ENCODE assay signal across 19 cellular contexts in the genomic region with DNA sequence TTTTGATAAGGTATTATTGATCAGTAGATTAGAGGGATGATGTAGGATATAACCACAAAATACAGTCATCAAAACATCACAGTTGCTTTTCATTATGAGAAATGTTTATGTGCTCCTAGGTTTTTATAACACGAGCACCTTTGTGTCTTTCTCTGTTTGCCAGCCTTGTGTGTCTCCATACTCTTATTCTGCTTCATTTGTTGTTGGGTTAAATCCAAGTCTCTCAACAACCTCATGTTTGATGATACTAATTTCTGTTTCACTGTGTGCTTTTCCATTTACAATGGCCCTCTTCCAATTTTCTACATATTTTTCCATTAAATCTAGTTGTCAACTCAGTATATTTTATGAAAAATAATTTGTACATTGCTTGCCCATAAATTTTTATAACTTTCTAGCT.
DNase-seq lines count a peak whose midpoint lies in the region; ATAC-seq and TF ChIP-seq lines count a peak whose summit lies in the region.
"Had no signal": no experiment of that assay in that cellular context is flagged by ENCODE, and none has a peak within 500 bp of the region (broad histone marks: within the 10 kb centered on the region; RNA-seq: fewer than 3 reads in every experiment).

No MANE protein-coding gene starts in this region.

- no peak for TF ChIP-seq RAD21 in SK-N-SH (IDR thresholded peaks at IDR 0.05; ENCODE audit: low read length)

- H3K27ac ChIP-seq in prostate gland (no peak overlapping the region), SK-N-SH (ENCODE audit: low read depth in 2 of 2, low read length in 1 of 2) (no peak overlapping the region)
- H3K27ac ChIP-seq: BLaER1 treated with 17β-estradiol and CSF1 and Interleukin-3, amounts not matched to agents 10 nM and 100 nM had no signal

- no peak for ATAC-seq in GM21737 (IDR thresholded peaks at IDR 0.05; ENCODE audit: unreplicated experiment)
- ATAC-seq in HG02642 (IDR thresholded peaks at IDR 0.05; ENCODE audit: poor library complexity, unreplicated experiment) = no peak

- no peaks in the 10 kb centered on the region for H4K20me1 ChIP-seq in SK-N-SH (ENCODE audit: insufficient read depth)
- H4K20me1 ChIP-seq: BLaER1 treated with 17β-estradiol and CSF1 and Interleukin-3, amounts not matched to agents 10 nM and 100 nM had no signal

- CTCF ChIA-PET in SK-N-SH (lab: Yijun Ruan, JAX) = no interaction called here

- H3K27me3 ChIP-seq in prostate gland (replicated peaks; ENCODE audit: insufficient read depth) = no peaks in the 10 kb centered on the region
- H3K27me3 ChIP-seq in SK-N-SH (ENCODE audit: insufficient read depth) = no peaks in the 10 kb centered on the region
- H3K27me3 ChIP-seq: BLaER1 treated with 17β-estradiol and CSF1 and Interleukin-3, amounts not matched to agents 10 nM and 100 nM had no signal

- H3K79me2 ChIP-seq in SK-N-SH (ENCODE audit: insufficient read depth) = no peaks in the 10 kb centered on the region

- intact Hi-C loops in prostate gland (cut with DNase I) = no loop called here

- H3K9ac ChIP-seq in SK-N-SH = no peak overlapping the region
- H3K9ac ChIP-seq: BLaER1 treated with 17β-estradiol and CSF1 and Interleukin-3, amounts not matched to agents 10 nM and 100 nM had no signal

- no peak overlapping the region for H3K4me3 ChIP-seq in prostate gland
- no peak overlapping the region for H3K4me3 ChIP-seq in SK-N-SH (ENCODE audit: low read depth in 2 of 2, low read length in 1 of 2)
- H3K4me3 ChIP-seq: BLaER1 treated with 17β-estradiol and CSF1 and Interleukin-3, amounts not matched to agents 10 nM and 100 nM; MG63 had no signal

- 16% methylated on average over 1 of the region's 1 CpG for WGBS in prostate gland
- WGBS in SK-N-SH (ENCODE audit: low lambda C conversion rate) = 30% methylated on average over 1 of the region's 1 CpG

- H3K36me3 ChIP-seq in prostate gland (no peaks in the 10 kb centered on the region), SK-N-SH (replicated peaks in 1 of 2; ENCODE audit: control insufficient read depth in 1 of 2, insufficient read depth in 2 of 2, low read length in 1 of 2) (no peaks in the 10 kb centered on the region)
- H3K36me3 ChIP-seq: BLaER1 treated with 17β-estradiol and CSF1 and Interleukin-3, amounts not matched to agents 10 nM and 100 nM; MG63 had no signal

- TF ChIP-seq EP300 in SK-N-SH (IDR thresholded peaks at IDR 0.05; ENCODE audit: borderline replicate concordance in 1 of 2, low read depth in 1 of 2, low read length in 1 of 2) = no peak

- H3F3A ChIP-seq in SK-N-SH (replicated peaks; ENCODE audit: insufficient read depth) = no peaks in the 10 kb centered on the region

- no peak for TF ChIP-seq CTCF in prostate gland (IDR thresholded peaks at IDR 0.05)
- TF ChIP-seq CTCF in SK-N-SH (IDR thresholded peaks at IDR 0.05) = no peak

- no peak overlapping the region for H3K4me2 ChIP-seq in SK-N-SH
- H3K4me2 ChIP-seq: BLaER1 treated with 17β-estradiol and CSF1 and Interleukin-3, amounts not matched to agents 10 nM and 100 nM had no signal

- no peak overlapping the region for H2AFZ ChIP-seq in SK-N-SH (ENCODE audit: low read depth)

- H3K4me1 ChIP-seq in prostate gland (replicated peaks) = no peaks in the 10 kb centered on the region
- H3K4me1 ChIP-seq in SK-N-SH (ENCODE audit: control insufficient read depth in 1 of 2, insufficient read depth in 2 of 2, low read depth in 1 of 2, low read length in 1 of 2) = no peaks in the 10 kb centered on the region; a peak in 1 of 4 replicates
- H3K4me1 ChIP-seq: BLaER1 treated with 17β-estradiol and CSF1 and Interleukin-3, amounts not matched to agents 10 nM and 100 nM had no signal

- POLR2A ChIA-PET in SK-N-SH (lab: Yijun Ruan, JAX) = no interaction called here

- no peaks in the 10 kb centered on the region for H3K9me2 ChIP-seq in SK-N-SH

- TF ChIP-seq POLR2A in prostate gland (IDR thresholded peaks at IDR 0.05) = no peak

- H3K9me3 ChIP-seq in prostate gland (no peaks in the 10 kb centered on the region), SK-N-SH (no peaks in the 10 kb centered on the region)
- H3K9me3 ChIP-seq: MG63 had no signal

- DNase-seq in DMS153 (lab: John Stamatoyannopoulos, UW) (peak; percentile 1), DMS153 treated with DMSO at 0.1 percent for 48 hours (lab: John Stamatoyannopoulos, UW; ENCODE audit: unreplicated experiment) (no peak), NCI-H1092 treated with DMSO at 0.1 percent for 48 hours (lab: John Stamatoyannopoulos, UW) (peak; percentile 91), NCI-H446 treated with DMSO at 0.1 percent for 48 hours (lab: John Stamatoyannopoulos, UW) (peak; percentile 52), prostate gland (ENCODE audit: low spot score) (peak; percentile 33), SK-N-SH (no peak)
- DNase-seq: 8988T; CD4-positive, alpha-beta memory T cell; EL; GF-D8; Karpas-422; MG63; NCI-H1048; NCI-H526 treated with DMSO at 0.1 percent for 48 hours; NK-92 treated with Interleukin-12 subunit alpha and Interleukin-12 subunit beta, amount 100 ng/mL, for 24 hours; T-helper 1 cell had no signal

TF ChIP-seq in SK-N-SH, 30 proteins besides CTCF, POLR2A, EP300 and RAD21:
- TF ChIP-seq TAF1 (IDR thresholded peaks at IDR 0.05; ENCODE audit: borderline replicate concordance, low read depth, low read length) = no peak
- no peak for TF ChIP-seq RFX5 (IDR thresholded peaks at IDR 0.05; ENCODE audit: low read length)
- TF ChIP-seq, protein P1, sequence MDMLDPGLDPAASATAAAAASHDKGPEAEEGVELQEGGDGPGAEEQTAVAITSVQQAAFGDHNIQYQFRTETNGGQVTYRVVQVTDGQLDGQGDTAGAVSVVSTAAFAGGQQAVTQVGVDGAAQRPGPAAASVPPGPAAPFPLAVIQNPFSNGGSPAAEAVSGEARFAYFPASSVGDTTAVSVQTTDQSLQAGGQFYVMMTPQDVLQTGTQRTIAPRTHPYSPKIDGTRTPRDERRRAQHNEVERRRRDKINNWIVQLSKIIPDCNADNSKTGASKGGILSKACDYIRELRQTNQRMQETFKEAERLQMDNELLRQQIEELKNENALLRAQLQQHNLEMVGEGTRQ (IDR thresholded peaks at IDR 0.05; ENCODE audit: borderline replicate concordance, low read depth, low read length) = no peak
- TF ChIP-seq FOSL2 (IDR thresholded peaks at IDR 0.05; ENCODE audit: borderline replicate concordance, low read depth) = no peak
- no peak for TF ChIP-seq EZH2phosphoT487 (IDR thresholded peaks at IDR 0.05; ENCODE audit: borderline replicate concordance, low read depth)
- no peak for TF ChIP-seq NRF1 (IDR thresholded peaks at IDR 0.05; ENCODE audit: low read depth, low read length)
- TF ChIP-seq SMC3 (IDR thresholded peaks at IDR 0.05; ENCODE audit: low read depth, low read length) = no peak
- TF ChIP-seq, protein P2, sequence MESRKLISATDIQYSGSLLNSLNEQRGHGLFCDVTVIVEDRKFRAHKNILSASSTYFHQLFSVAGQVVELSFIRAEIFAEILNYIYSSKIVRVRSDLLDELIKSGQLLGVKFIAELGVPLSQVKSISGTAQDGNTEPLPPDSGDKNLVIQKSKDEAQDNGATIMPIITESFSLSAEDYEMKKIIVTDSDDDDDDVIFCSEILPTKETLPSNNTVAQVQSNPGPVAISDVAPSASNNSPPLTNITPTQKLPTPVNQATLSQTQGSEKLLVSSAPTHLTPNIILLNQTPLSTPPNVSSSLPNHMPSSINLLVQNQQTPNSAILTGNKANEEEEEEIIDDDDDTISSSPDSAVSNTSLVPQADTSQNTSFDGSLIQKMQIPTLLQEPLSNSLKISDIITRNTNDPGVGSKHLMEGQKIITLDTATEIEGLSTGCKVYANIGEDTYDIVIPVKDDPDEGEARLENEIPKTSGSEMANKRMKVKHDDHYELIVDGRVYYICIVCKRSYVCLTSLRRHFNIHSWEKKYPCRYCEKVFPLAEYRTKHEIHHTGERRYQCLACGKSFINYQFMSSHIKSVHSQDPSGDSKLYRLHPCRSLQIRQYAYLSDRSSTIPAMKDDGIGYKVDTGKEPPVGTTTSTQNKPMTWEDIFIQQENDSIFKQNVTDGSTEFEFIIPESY (IDR thresholded peaks at IDR 0.05; ENCODE audit: borderline replicate concordance, low read depth) = no peak
- TF ChIP-seq, protein P3, sequence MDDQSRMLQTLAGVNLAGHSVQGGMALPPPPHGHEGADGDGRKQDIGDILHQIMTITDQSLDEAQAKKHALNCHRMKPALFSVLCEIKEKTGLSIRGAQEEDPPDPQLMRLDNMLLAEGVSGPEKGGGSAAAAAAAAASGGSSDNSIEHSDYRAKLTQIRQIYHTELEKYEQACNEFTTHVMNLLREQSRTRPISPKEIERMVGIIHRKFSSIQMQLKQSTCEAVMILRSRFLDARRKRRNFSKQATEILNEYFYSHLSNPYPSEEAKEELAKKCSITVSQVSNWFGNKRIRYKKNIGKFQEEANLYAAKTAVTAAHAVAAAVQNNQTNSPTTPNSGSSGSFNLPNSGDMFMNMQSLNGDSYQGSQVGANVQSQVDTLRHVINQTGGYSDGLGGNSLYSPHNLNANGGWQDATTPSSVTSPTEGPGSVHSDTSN (IDR thresholded peaks at IDR 0.05) = no peak
- TF ChIP-seq YY1 (IDR thresholded peaks at IDR 0.05; ENCODE audit: low read depth) = no peak
- no peak for TF ChIP-seq GATA2 (CRISPR knock-in tag; IDR thresholded peaks at IDR 0.05)
- TF ChIP-seq RCOR1 (IDR thresholded peaks at IDR 0.05; ENCODE audit: low read length) = no peak
- TF ChIP-seq, protein P4, sequence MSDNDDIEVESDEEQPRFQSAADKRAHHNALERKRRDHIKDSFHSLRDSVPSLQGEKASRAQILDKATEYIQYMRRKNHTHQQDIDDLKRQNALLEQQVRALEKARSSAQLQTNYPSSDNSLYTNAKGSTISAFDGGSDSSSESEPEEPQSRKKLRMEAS (IDR thresholded peaks at IDR 0.05; ENCODE audit: low read depth) = no peak
- TF ChIP-seq, protein P5, sequence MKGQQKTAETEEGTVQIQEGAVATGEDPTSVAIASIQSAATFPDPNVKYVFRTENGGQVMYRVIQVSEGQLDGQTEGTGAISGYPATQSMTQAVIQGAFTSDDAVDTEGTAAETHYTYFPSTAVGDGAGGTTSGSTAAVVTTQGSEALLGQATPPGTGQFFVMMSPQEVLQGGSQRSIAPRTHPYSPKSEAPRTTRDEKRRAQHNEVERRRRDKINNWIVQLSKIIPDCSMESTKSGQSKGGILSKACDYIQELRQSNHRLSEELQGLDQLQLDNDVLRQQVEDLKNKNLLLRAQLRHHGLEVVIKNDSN (IDR thresholded peaks at IDR 0.05; ENCODE audit: borderline replicate concordance, low read depth) = no peak
- TF ChIP-seq POLR2AphosphoS5 (IDR thresholded peaks at IDR 0.05; ENCODE audit: low read depth, low read length) = no peak
- TF ChIP-seq SIN3A (IDR thresholded peaks at IDR 0.05; ENCODE audit: borderline replicate concordance, low read depth, low read length) = no peak
- TF ChIP-seq MXI1 (IDR thresholded peaks at IDR 0.05; ENCODE audit: low read depth, low read length) = no peak
- no peak for TF ChIP-seq GABPA (IDR thresholded peaks at IDR 0.05; ENCODE audit: low read depth)
- no peak for TF ChIP-seq NFIC (IDR thresholded peaks at IDR 0.05; ENCODE audit: borderline replicate concordance)
- no peak for TF ChIP-seq JUND (IDR thresholded peaks at IDR 0.05)

Comparison
In these comparisons a context has a peak if more than half of its experiments do, and no peak if none do; other contexts are left out.
1. DNase-seq: peak in DMS153 (single experiment), NCI-H1092 treated with DMSO at 0.1 percent for 48 hours (single experiment), NCI-H446 treated with DMSO at 0.1 percent for 48 hours (single experiment) and prostate gland (single experiment); none in DMS153 treated with DMSO at 0.1 percent for 48 hours (single experiment) and SK-N-SH (single experiment).